Comparison of ENCODE assay signal across 10 cellular contexts in the genomic region with DNA sequence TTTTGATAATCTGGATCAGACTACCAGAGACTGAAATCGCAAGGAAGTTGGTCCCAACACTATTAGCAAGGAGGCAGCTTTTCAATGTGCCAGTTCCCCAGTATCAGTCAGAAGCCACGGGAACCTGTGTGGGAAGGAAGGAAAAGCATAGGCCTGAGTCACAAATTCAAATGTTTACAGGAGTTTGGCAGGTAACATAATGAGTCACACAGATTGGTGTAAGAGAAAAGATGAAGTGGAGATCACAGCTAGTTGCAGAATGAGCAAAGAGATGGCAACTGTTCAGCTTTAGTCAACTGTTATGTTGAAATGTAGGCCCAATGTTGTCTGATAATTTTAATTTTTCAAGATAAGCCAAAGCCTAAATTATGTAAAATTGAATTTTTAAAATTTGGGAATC. TPM values are rescaled to one million over a fixed set of nuclear protein-coding genes. Genes with fewer than 3 reads are reported as not detected.
DNase-seq lines count a peak whose midpoint lies in the region; ATAC-seq and TF ChIP-seq lines count a peak whose summit lies in the region.
"Had no signal": no experiment of that assay in that cellular context is flagged by ENCODE, and none has a peak within 500 bp of the region (broad histone marks: within the 10 kb centered on the region; RNA-seq: fewer than 3 reads in every experiment).

No MANE protein-coding gene starts in this region.

- no peaks in the 10 kb centered on the region for H3K27me3 ChIP-seq in H9 (ENCODE audit: insufficient read depth, low read length)

- no peak overlapping the region for H3K4ac ChIP-seq in H9 (ENCODE audit: low read depth, low read length)

- H4K5ac ChIP-seq in H9 (ENCODE audit: insufficient read length, low read depth, low read length), result no peak overlapping the region

- H3K9me3 Mint-ChIP-seq in H9, result no peaks in the 10 kb centered on the region

- no peak overlapping the region for H3K4me2 ChIP-seq in H9 (ENCODE audit: insufficient read depth, insufficient read length, low read length)

- peaks cover 5 to 53% (median 30%) of the 10 kb centered on the region in 3 experiments; a peak in 6 of 7 replicates for H3K36me3 Mint-ChIP-seq in H9 (ENCODE audit: insufficient read depth in 1 of 3, low read depth in 3 of 3)

- no peak overlapping the region for H4K91ac ChIP-seq in H9 (ENCODE audit: insufficient read length, low read depth, low read length)

- H3K4me1 Mint-ChIP-seq in H9, result no peaks in the 10 kb centered on the region

- DNase-seq in CD1c-positive myeloid dendritic cell (ENCODE audit: extremely low spot score) (peak; percentile 11), H9 (no peak), astrocyte of the hippocampus (ENCODE audit: low read depth, low spot score) (peak; percentile 89), lung microvascular endothelial cell (ENCODE audit: low read depth in 2 of 2) (peak; percentile 60 to 67), globus pallidus (ENCODE audit: low spot score) (no peak), NCI-H510A treated with DMSO at 0.1 percent for 48 hours (lab: John Stamatoyannopoulos, UW) (no peak)
- no peak for DNase-seq in stimulated activated CD4-positive, alpha-beta T cell treated with anti-CD3 and anti-CD28 coated beads, Interleukin-4, amount 100 ng/mL, for 1 hour
- DNase-seq: activated effector memory CD4-positive, alpha-beta T cell treated with anti-CD3 and anti-CD28 coated beads, Interleukin-2, amount 50 U/mL, for 16 hours had no signal

- H3K79me1 ChIP-seq in H9 (ENCODE audit: insufficient read depth, low read depth, low read length, poor library complexity, severe bottlenecking), result no peaks in the 10 kb centered on the region

- no peak overlapping the region for H3K56ac ChIP-seq in H9 (ENCODE audit: insufficient read length, low read depth, low read length)

- no peak overlapping the region for H2BK15ac ChIP-seq in H9 (ENCODE audit: low read depth, low read length)

- H3K18ac ChIP-seq in H9 (ENCODE audit: insufficient read length, low read depth, low read length), result no peak overlapping the region

- no peak overlapping the region for H2BK12ac ChIP-seq in H9 (ENCODE audit: insufficient read length, low read depth, low read length)

- no peak overlapping the region for H2BK20ac ChIP-seq in H9 (ENCODE audit: low read depth, low read length, poor library complexity, severe bottlenecking)

- no peak overlapping the region for H2AK5ac ChIP-seq in H9 (ENCODE audit: insufficient read length, low read length)

- H4K20me1 ChIP-seq in H9 (ENCODE audit: control insufficient read depth, insufficient read depth, insufficient read length), result no peaks in the 10 kb centered on the region

- H4K8ac ChIP-seq in H9 (replicated peaks; ENCODE audit: insufficient read length, low read depth, low read length), result no peak overlapping the region

- peak overlapping the region in 2 of 3 experiments; percentile 2 to 9; a peak in 4 of 7 replicates for H3K27ac Mint-ChIP-seq in H9

- no peak for TF ChIP-seq CTCF in H9 (conservative IDR thresholded peaks at IDR 0.05)

- H2BK5ac ChIP-seq in H9 (ENCODE audit: insufficient read length, low read length), result no peak overlapping the region

- no CpG with 5 or more reads among the region's 2 CpGs for WGBS in H9 (ENCODE audit: extremely low coverage, insufficient read length, low lambda C conversion rate)

- H2BK120ac ChIP-seq in H9 (ENCODE audit: low read depth, low read length, poor library complexity, severe bottlenecking), result no peak overlapping the region

- no peak overlapping the region for H3K4me3 Mint-ChIP-seq in H9

- no peak overlapping the region for H3T11ph ChIP-seq in H9 (ENCODE audit: low read length)

- no peak overlapping the region for H3K27ac ChIP-seq in H9 (ENCODE audit: insufficient read length, low read depth, low read length)

- no peak overlapping the region for H2AFZ ChIP-seq in H9 (ENCODE audit: low read length)

- no peaks in the 10 kb centered on the region for H3K79me2 ChIP-seq in H9 (ENCODE audit: insufficient read depth, low read length)

- no peaks in the 10 kb centered on the region for H3K23me2 ChIP-seq in H9 (ENCODE audit: insufficient read length, low read depth, low read length, poor library complexity, severe bottlenecking)

- no peaks in the 10 kb centered on the region for H3K4me1 ChIP-seq in H9 (ENCODE audit: insufficient read depth, low read length)

- H3K27me3 Mint-ChIP-seq in H9 (ENCODE audit: low read depth), result no peaks in the 10 kb centered on the region

- no peak overlapping the region for H3K23ac ChIP-seq in H9 (ENCODE audit: insufficient read length, low read depth, low read length)

- H3K14ac ChIP-seq in H9 (ENCODE audit: insufficient read depth, low read length), result no peak overlapping the region

- ATAC-seq in GM21737 (IDR thresholded peaks at IDR 0.05; ENCODE audit: unreplicated experiment), result no peak

- H3K9me3 ChIP-seq in H9 (ENCODE audit: control insufficient read depth, low read depth, low read length), result no peaks in the 10 kb centered on the region

- no peak overlapping the region for H3K9ac ChIP-seq in H9 (ENCODE audit: extremely low read depth, insufficient read length, low read length)

RNA-seq across cellular contexts. Expression of a gene that starts 28.1 kb away (rescaled TPM):
- 8.3 and 10.1 TPM in 2 replicates for total RNA-seq in H9 (2021)
- 0.22 and 0.79 TPM in 2 replicates for total RNA-seq in lung microvascular endothelial cell
- total RNA-seq: SK-MEL-5 had no signal

RNA-seq across cellular contexts. Expression of a gene that starts 53.9 kb away (rescaled TPM):
- total RNA-seq in H9 (2021) (27.3 and 27.5 TPM in 2 replicates), lung microvascular endothelial cell (6.3 and 8.1 TPM in 2 replicates)

Comparison
In these comparisons a context has a peak if more than half of its experiments do, and no peak if none do; other contexts are left out.
1. DNase-seq: peak in CD1c-positive myeloid dendritic cell (single experiment), astrocyte of the hippocampus (single experiment) and lung microvascular endothelial cell (2 of 2); none in H9 (single experiment), globus pallidus (single experiment), stimulated activated CD4-positive, alpha-beta T cell treated with anti-CD3 and anti-CD28 coated beads, Interleukin-4, amount 100 ng/mL, for 1 hour (single experiment) and NCI-H510A treated with DMSO at 0.1 percent for 48 hours (single experiment).